In the genomic region with DNA sequence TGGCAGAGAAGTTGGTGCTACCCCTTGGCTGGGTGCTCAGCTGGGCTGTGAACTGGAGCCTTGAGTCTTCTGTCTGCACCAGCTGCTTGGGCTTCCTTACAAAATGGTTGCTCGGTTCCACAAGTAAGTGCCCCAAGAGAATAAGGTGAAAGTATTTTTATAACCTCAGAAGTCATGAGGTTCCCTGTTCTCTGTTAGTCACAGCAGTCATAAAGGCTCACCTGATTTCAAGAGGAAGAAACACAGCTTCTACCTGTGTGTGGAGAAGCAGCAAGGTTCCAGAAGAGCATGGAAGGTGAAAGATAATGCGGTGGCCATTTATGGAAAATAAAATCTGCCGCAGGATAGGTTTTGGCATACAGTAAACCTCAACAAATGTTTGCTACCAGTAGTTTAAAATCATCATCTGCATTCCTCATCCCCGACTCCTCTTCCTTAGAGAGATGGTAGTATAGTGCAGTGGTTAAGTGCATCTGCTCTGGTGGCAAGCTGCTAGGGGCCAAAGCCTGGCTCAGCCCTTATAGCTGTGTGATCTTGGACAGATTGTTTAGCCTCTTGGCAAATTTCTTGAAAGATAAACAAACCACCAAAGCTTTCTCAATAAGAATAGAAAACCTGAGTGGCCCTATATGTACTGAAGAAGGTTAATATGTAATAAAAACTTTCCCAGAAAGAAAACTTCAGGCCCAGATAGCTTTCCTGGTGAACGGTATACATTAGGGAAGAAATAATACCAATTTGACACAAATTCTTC, we compare ENCODE assay signal across 29 cellular contexts. TPM values are rescaled to one million over a fixed set of nuclear protein-coding genes. Genes with fewer than 3 reads are reported as not detected.
A peak's percentile ranks its signal among the peaks of the same experiment; 100 is the strongest.
DNase-seq lines count a peak whose midpoint lies in the region; ATAC-seq, FAIRE-seq and TF ChIP-seq lines count a peak whose summit lies in the region.
"Had no signal": no experiment of that assay in that cellular context is flagged by ENCODE, and none has a peak within 500 bp of the region (broad histone marks: within the 10 kb centered on the region; RNA-seq: fewer than 3 reads in every experiment).

No MANE protein-coding gene starts in this region.

- TF ChIP-seq CTCF in right atrium auricular region (IDR thresholded peaks at IDR 0.05) = no peak
- TF ChIP-seq CTCF in GM12878 (IDR thresholded peaks at IDR 0.05 in 2 of 3, conservative IDR thresholded peaks at IDR 0.05 in 1 of 3; ENCODE audit: control insufficient read depth in 2 of 3, extremely low read depth in 1 of 3, insufficient read depth in 1 of 3, low read depth in 3 of 3, low read length in 3 of 3) = no peak

- DNase-seq in right atrium auricular region (ENCODE audit: low spot score) = no peak
- no peak for DNase-seq in cardiac septum (ENCODE audit: low spot score)
- no peak for DNase-seq in GM12878 (ENCODE audit: low read depth, low spot score)
- DNase-seq in stimulated activated naive B cell treated with anti-CD40 and anti-IgM and Interleukin-4, amounts not matched to agents 10 μg/mL and 1 μg/mL and 100 μg/mL, for 72 hours = no peak
- no peak for DNase-seq in NCI-H1092 treated with DMSO at 0.1 percent for 48 hours (lab: John Stamatoyannopoulos, UW)
- DNase-seq in activated CD4-positive, CD25-positive, alpha-beta regulatory T cell treated with anti-CD3 and anti-CD28 coated beads, Interleukin-2, amount 50 U/mL, for 72 hours = no peak
- DNase-seq: AML-193; C1 segment of cervical spinal cord; CD4-positive, alpha-beta memory T cell; COR-L47; DMS53; Karpas-422; NCI-H1092; NCI-H1436; NCI-H187; NCI-H2107; NCI-H524; NCI-H748 treated with DMSO at 0.1 percent for 48 hours; RPMI8226; SHP77 treated with DMSO at 0.1 percent for 48 hours had no signal

- RAD21 ChIA-PET in GM12878 (lab: Charles Lee; ENCODE audit: unreplicated experiment) = no interaction called here

- no peaks in the 10 kb centered on the region for H3K27me3 Mint-ChIP-seq in stimulated activated naive B cell treated with anti-CD40 and anti-IgM and Interleukin-4, amounts not matched to agents 10 μg/mL and 1 μg/mL and 100 μg/mL, for 72 hours
- H3K27me3 Mint-ChIP-seq: CD4-positive, alpha-beta memory T cell had no signal

- SMC1A ChIA-PET in GM12878 (lab: Charles Lee; ENCODE audit: uncharacterized antibody, unreplicated experiment) = interaction anchor here (0.7 to 2.1 kb wide), 4 partner anchors 14 to 66 kb away, joined by 3 to 7 read pairs (median 3); no protein-coding TSS in a partner anchor

- POLR2A ChIA-PET in GM12878 (lab: Charles Lee) = no interaction called here

- WGBS in GM12878 (ENCODE audit: insufficient coverage, insufficient replicate concordance, low lambda C conversion rate, missing lambda C conversion rate) = 86% methylated on average over 5 of the region's 5 CpGs

- H2AFZ ChIP-seq in GM12878 (ENCODE audit: control insufficient read depth, low read depth, low read length) = no peak overlapping the region

- no TSS peak for BruUV-seq in GM12878 (replicated peaks; lab: Mats Ljungman, UMichigan)

- H3K4me3 Mint-ChIP-seq in stimulated activated naive B cell treated with anti-CD40 and anti-IgM and Interleukin-4, amounts not matched to agents 10 μg/mL and 1 μg/mL and 100 μg/mL, for 72 hours = no peak overlapping the region
- H3K4me3 Mint-ChIP-seq: CD4-positive, alpha-beta memory T cell had no signal

- H3K27ac ChIP-seq in right atrium auricular region (peak overlapping the region; percentile 68 to 71), GM12878 (ENCODE audit: control insufficient read depth, insufficient read depth) (no peak overlapping the region), mucosa of rectum (ENCODE audit: low read depth in 2 of 2, low read length in 2 of 2) (peak overlapping the region; percentile 13 to 49)
- H3K27ac ChIP-seq: SK-N-MC had no signal

- peaks cover 6 to 16% of the 10 kb centered on the region in 2 donors for H3K9me3 Mint-ChIP-seq in stimulated activated naive B cell treated with anti-CD40 and anti-IgM and Interleukin-4, amounts not matched to agents 10 μg/mL and 1 μg/mL and 100 μg/mL, for 72 hours

- H3K27me3 ChIP-seq in right atrium auricular region = no peaks in the 10 kb centered on the region
- no peaks in the 10 kb centered on the region for H3K27me3 ChIP-seq in GM12878 (replicated peaks in 1 of 2; ENCODE audit: control insufficient read depth in 2 of 2, insufficient read depth in 2 of 2, low read length in 1 of 2)
- H3K27me3 ChIP-seq in mucosa of rectum (ENCODE audit: control insufficient read depth in 2 of 2, insufficient read depth in 2 of 2, low read length in 2 of 2) = no peaks in the 10 kb centered on the region

- intact Hi-C loops in cardiac septum (cut with DNase I) = no loop called here
- intact Hi-C loops in GM12878 (cut with micrococcal nuclease; ENCODE audit: unreplicated experiment) = no loop called here

- H3K4me1 Mint-ChIP-seq in stimulated activated naive B cell treated with anti-CD40 and anti-IgM and Interleukin-4, amounts not matched to agents 10 μg/mL and 1 μg/mL and 100 μg/mL, for 72 hours = peaks cover 5 to 7% of the 10 kb centered on the region in 2 donors

- peaks cover 52 to 55% of the 10 kb centered on the region in 2 donors for H3K36me3 Mint-ChIP-seq in stimulated activated naive B cell treated with anti-CD40 and anti-IgM and Interleukin-4, amounts not matched to agents 10 μg/mL and 1 μg/mL and 100 μg/mL, for 72 hours

- H3K4me1 ChIP-seq in right atrium auricular region (peaks cover 0 to 11% of the 10 kb centered on the region in 2 donors), GM12878 (ENCODE audit: control insufficient read depth, insufficient read depth, low read length) (no peaks in the 10 kb centered on the region), mucosa of rectum (ENCODE audit: control insufficient read depth in 2 of 2, insufficient read depth in 2 of 2, low read length in 2 of 2) (peaks cover 0 to 3% of the 10 kb centered on the region in 2 donors)

- no peak overlapping the region for H3K4me2 ChIP-seq in GM12878 (ENCODE audit: control insufficient read depth, insufficient read depth)

- no peak overlapping the region for H3K9ac ChIP-seq in GM12878 (ENCODE audit: control insufficient read depth, insufficient read depth, low read length)
- no peak overlapping the region for H3K9ac ChIP-seq in mucosa of rectum (ENCODE audit: low read depth in 1 of 2, low read length in 2 of 2)

- no peak for TF ChIP-seq EP300 in GM12878 (IDR thresholded peaks at IDR 0.05; ENCODE audit: borderline replicate concordance in 1 of 2, control insufficient read depth in 1 of 2, low read depth in 2 of 2, low read length in 2 of 2)

- ATAC-seq in GM12878 = no peak
- ATAC-seq in stimulated activated naive B cell treated with anti-CD40 and anti-IgM and Interleukin-4, amounts not matched to agents 10 μg/mL and 1 μg/mL and 100 μg/mL, for 72 hours (replicated peaks) = no peak
- no peak for ATAC-seq in GM19397 (IDR thresholded peaks at IDR 0.05; ENCODE audit: unreplicated experiment)
- ATAC-seq: HepG2 had no signal

- no peaks in the 10 kb centered on the region for H3K79me2 ChIP-seq in GM12878 (ENCODE audit: control insufficient read depth, insufficient read depth, low read length)

- H3K36me3 ChIP-seq in right atrium auricular region = peaks cover 21% of the 10 kb centered on the region
- peaks cover 4 to 5% of the 10 kb centered on the region in 2 experiments; a peak in 3 of 4 replicates for H3K36me3 ChIP-seq in GM12878 (ENCODE audit: control insufficient read depth in 2 of 2, insufficient read depth in 2 of 2, low read length in 1 of 2)
- peaks cover 23 to 34% of the 10 kb centered on the region in 2 donors for H3K36me3 ChIP-seq in mucosa of rectum (ENCODE audit: control insufficient read depth in 2 of 2, insufficient read depth in 2 of 2, low read length in 2 of 2)

- in situ Hi-C loops in GM12878 (cut with MboI) = no loop called here

- H3K9me3 ChIP-seq in right atrium auricular region (peaks cover 0 to 13% of the 10 kb centered on the region in 2 donors), GM12878 (replicated peaks; ENCODE audit: control insufficient read depth, insufficient read depth, low read length) (peaks cover 5% of the 10 kb centered on the region), mucosa of rectum (ENCODE audit: control insufficient read depth in 2 of 2, low read length in 2 of 2) (peaks cover 3 to 4% of the 10 kb centered on the region in 2 donors)

- CTCF ChIA-PET in GM12878 (lab: Yijun Ruan, JAX) = interaction anchor here (0.7 to 1.5 kb wide), 3 partner anchors 9 to 57 kb away, joined by 3 to 6 read pairs (median 3); no protein-coding TSS in a partner anchor

- H4K20me1 ChIP-seq in GM12878 (ENCODE audit: control insufficient read depth, insufficient read depth) = no peaks in the 10 kb centered on the region

- TF ChIP-seq RAD21 in GM12878 (IDR thresholded peaks at IDR 0.05; ENCODE audit: insufficient read depth, low read depth, low read length) = no peak

- FAIRE-seq in GM12878 (lab: Jason Lieb, UNC) = no peak
- FAIRE-seq: A204.1, G401.6, GM12892, GM19239, H54, HepG2 had no signal

- no peak for TF ChIP-seq POLR2A in GM12878 (IDR thresholded peaks at IDR 0.05; ENCODE audit: low read depth, low read length)

- H3K4me3 ChIP-seq in right atrium auricular region (no peak overlapping the region), GM12878 (no peak overlapping the region), mucosa of rectum (ENCODE audit: low read length in 2 of 2) (no peak overlapping the region)
- H3K4me3 ChIP-seq: SK-N-MC had no signal

- H3K27ac Mint-ChIP-seq in stimulated activated naive B cell treated with anti-CD40 and anti-IgM and Interleukin-4, amounts not matched to agents 10 μg/mL and 1 μg/mL and 100 μg/mL, for 72 hours = peak overlapping the region; percentile 31

TF ChIP-seq in GM12878, 131 proteins besides CTCF, POLR2A, EP300 and RAD21:
- TF ChIP-seq GABPA (IDR thresholded peaks at IDR 0.05; ENCODE audit: low read depth) = no peak
- 0 out of 2 replicates have a peak, but pooled peaks have one; percentile 43 for TF ChIP-seq YY1 (IDR thresholded peaks at IDR 0.05; ENCODE audit: low read depth, low read length)

RNA-seq across cellular contexts. Expression of a gene that starts 32.4 kb away (rescaled TPM):
- 10 to 100 TPM; 57.3 to 58.7 TPM for total RNA-seq in right atrium auricular region
- total RNA-seq in cardiac septum = 77.1 TPM
- total RNA-seq in GM12878 (2013; cell fraction: nucleolus; rRNA removed) = 156 and 161 TPM in 2 replicates
- total RNA-seq in GM12878 (2014; rRNA removed) = 10.3 and 10.4 TPM in 2 replicates
- 7.0 and 8.0 TPM in 2 replicates for total RNA-seq in GM12878 (2014; rRNA removed; fragmentation: Illumina TruSeq; extraction: Trizol)
- total RNA-seq in GM12878 (2021) = 26.6 and 30.9 TPM in 2 replicates
- 12.0 TPM for polyA plus RNA-seq in GM12878 (2011; ENCODE audit: low read depth)
- polyA plus RNA-seq in GM12878 (2011; rRNA removed) = 12.8 and 21.7 TPM in 2 replicates
- polyA plus RNA-seq in GM12878 (2011; cell fraction: cytosol; rRNA removed) = 17.4 and 21.0 TPM in 2 replicates
- 204 and 236 TPM in 2 replicates for polyA plus RNA-seq in GM12878 (2011; cell fraction: nucleus; rRNA removed)
- 27.0 and 35.5 TPM in 2 replicates for polyA plus RNA-seq in GM12878 (2012)
- 8.3 and 17.1 TPM in 2 replicates for polyA plus RNA-seq in GM12878 (2014; fragmentation: Illumina TruSeq; extraction: Trizol)
- 1 to 10 TPM in 1 of 2 experiments, under 1 TPM in 1; 0.79 to 1.0 TPM for polyA plus RNA-seq in GM12878 (2014; fragmentation: Nextera tagmentation; extraction: Ambion mirVana)
- 24.4 and 26.4 TPM in 2 replicates for polyA plus RNA-seq in GM12878 (2014; rRNA removed)
- 10 to 100 TPM; 22.6 to 24.8 TPM for polyA plus RNA-seq in GM12878 (2016; fragmentation: Nextera tagmentation; extraction: Ambion mirVana)
- polyA minus RNA-seq in GM12878 (2011; rRNA and poly(A)+ RNA removed) = 24.0 and 34.6 TPM in 2 replicates
- 12.4 and 20.2 TPM in 2 replicates for polyA minus RNA-seq in GM12878 (2011; cell fraction: cytosol; rRNA and poly(A)+ RNA removed)
- 41.8 and 67.3 TPM in 2 replicates for polyA minus RNA-seq in GM12878 (2011; cell fraction: nucleus; rRNA and poly(A)+ RNA removed)
